ENCODE assay signal across 9 cellular contexts in genomic region chr7:122544463-122544862, GRCh38.
A peak's percentile ranks its signal among the peaks of the same experiment; 100 is the strongest.
DNase-seq lines count a peak whose midpoint lies in the region; ATAC-seq, FAIRE-seq and TF ChIP-seq lines count a peak whose summit lies in the region.
"Had no signal": no experiment of that assay in that cellular context is flagged by ENCODE, and none has a peak within 500 bp of the region (broad histone marks: within the 10 kb centered on the region; RNA-seq: fewer than 3 reads in every experiment).

No MANE protein-coding gene starts in this region.

- no peak overlapping the region for H3K27ac ChIP-seq in uterus
- H3K27ac ChIP-seq in small intestine (ENCODE audit: low read depth in 1 of 2, low read length in 1 of 2): no peak overlapping the region
- H3K27ac ChIP-seq: parathyroid adenoma had no signal

- 70 to 89% (median 70%) methylated on average over 2 of the region's 2 CpGs for whole genome bisulfite sequencing in small intestine, 3 donors

- TF ChIP-seq POLR2A in uterus (IDR thresholded peaks at IDR 0.05): no peak

- H3K4me3 ChIP-seq in uterus: no peak overlapping the region
- no peak overlapping the region for H3K4me3 ChIP-seq in small intestine (ENCODE audit: low read depth in 1 of 2, low read length in 2 of 2)

- H3K9me3 ChIP-seq in uterus (no peaks in the 10 kb centered on the region), small intestine (ENCODE audit: control insufficient read depth, low read depth) (no peaks in the 10 kb centered on the region)

- H3K4me1 ChIP-seq in uterus (no peaks in the 10 kb centered on the region), small intestine (ENCODE audit: control insufficient read depth in 2 of 2, insufficient read depth in 1 of 2, low read depth in 1 of 2, low read length in 1 of 2) (no peaks in the 10 kb centered on the region)
- H3K4me1 ChIP-seq: parathyroid adenoma had no signal

- ATAC-seq in GM18519 (IDR thresholded peaks at IDR 0.05; ENCODE audit: low FRiP score, unreplicated experiment) (peak; percentile 98), GM21717 (IDR thresholded peaks at IDR 0.05; ENCODE audit: unreplicated experiment) (peak; percentile 88), HG03442 (IDR thresholded peaks at IDR 0.05; ENCODE audit: unreplicated experiment) (peak; percentile 97)

- intact Hi-C loops in uterus (cut with DNase I; ENCODE audit: low total_unique reads): no loop called here

- peak; percentile 8 to 18 for DNase-seq in hippocampal formation (lab: John Stamatoyannopoulos, UW)
- no peak for DNase-seq in NCI-H1417 (lab: John Stamatoyannopoulos, UW)
- no peak for DNase-seq in uterus
- no peak for DNase-seq in stimulated activated CD4-positive, alpha-beta T cell treated with anti-CD3 and anti-CD28 coated beads, Interleukin-2, amount 100 ng/mL, for 48 hours
- DNase-seq in small intestine: no peak

- no peak for TF ChIP-seq CTCF in uterus (IDR thresholded peaks at IDR 0.05)

- H3K36me3 ChIP-seq in uterus (no peaks in the 10 kb centered on the region), small intestine (ENCODE audit: control insufficient read depth in 2 of 2, insufficient read depth in 2 of 2, low read length in 2 of 2) (no peaks in the 10 kb centered on the region)

- H3K27me3 ChIP-seq in uterus (no peaks in the 10 kb centered on the region), small intestine (ENCODE audit: control insufficient read depth in 2 of 2, insufficient read depth in 2 of 2, low read length in 2 of 2) (no peaks in the 10 kb centered on the region)

- no peak for FAIRE-seq in small intestine (lab: Jason Lieb, UNC)

Comparison
In these comparisons a context has a peak if more than half of its experiments do, and no peak if none do; other contexts are left out.
1. DNase-seq: peak in hippocampal formation (2 of 2); none in NCI-H1417 (0 of 3), uterus (0 of 2), stimulated activated CD4-positive, alpha-beta T cell treated with anti-CD3 and anti-CD28 coated beads, Interleukin-2, amount 100 ng/mL, for 48 hours (0 of 2) and small intestine (single experiment).
2. Peak in every context shown above with its lines, with median percentiles within 50 percentile points of each other: ATAC-seq.